9 cellular contexts compared by ENCODE assay signal in genomic region chr3:101829066-101829830, GRCh38. TPM values are rescaled to one million over a fixed set of nuclear protein-coding genes. Genes with fewer than 3 reads are reported as not detected.
DNase-seq lines count a peak whose midpoint lies in the region; ATAC-seq and TF ChIP-seq lines count a peak whose summit lies in the region.
"Had no signal": no experiment of that assay in that cellular context is flagged by ENCODE, and none has a peak within 500 bp of the region (broad histone marks: within the 10 kb centered on the region; RNA-seq: fewer than 3 reads in every experiment).

No MANE protein-coding gene starts in this region.

- no peaks in the 10 kb centered on the region for H3K9me3 ChIP-seq in duodenal mucosa (ENCODE audit: control insufficient read depth in 1 of 2, low read length in 2 of 2)
- H3K9me3 ChIP-seq in upper lobe of left lung, result no peaks in the 10 kb centered on the region

- H3K9me3 Mint-ChIP-seq in naive thymus-derived CD8-positive, alpha-beta T cell, result no peaks in the 10 kb centered on the region

- TF ChIP-seq POLR2A in upper lobe of left lung (IDR thresholded peaks at IDR 0.05), result peak in 1 of 4 donors; percentile 34

- H3K4me3 Mint-ChIP-seq in naive thymus-derived CD8-positive, alpha-beta T cell, result peak overlapping the region; percentile 49 to 98 (median 95)

- TF ChIP-seq CTCF in upper lobe of left lung (IDR thresholded peaks at IDR 0.05), result no peak

- H3K27me3 Mint-ChIP-seq in naive thymus-derived CD8-positive, alpha-beta T cell, result no peaks in the 10 kb centered on the region

- H3K9ac ChIP-seq in duodenal mucosa (ENCODE audit: low read depth in 1 of 2, low read length in 2 of 2), result peak overlapping the region; percentile 28 to 65

- DNase-seq in DMS 273 (lab: John Stamatoyannopoulos, UW; ENCODE audit: unreplicated experiment) (peak; percentile 16), DMS 273 treated with DMSO at 0.1 percent for 48 hours (lab: John Stamatoyannopoulos, UW) (no peak), upper lobe of left lung (peak in 1 of 2 donors; percentile 67), NCI-H2107 treated with DMSO at 0.1 percent for 48 hours (lab: John Stamatoyannopoulos, UW; ENCODE audit: unreplicated experiment) (no peak)
- DNase-seq in naive thymus-derived CD8-positive, alpha-beta T cell, result peak in 7 of 10 donors; percentile 6 to 68 (median 21)

- H3K4me1 ChIP-seq in duodenal mucosa (ENCODE audit: control insufficient read depth in 1 of 2, insufficient read depth in 2 of 2, low read length in 2 of 2) (peaks cover 33 to 37% of the 10 kb centered on the region in 2 donors), upper lobe of left lung (peaks cover 32 to 42% (median 38%) of the 10 kb centered on the region in 4 donors)

- H3K36me3 ChIP-seq in duodenal mucosa (ENCODE audit: control insufficient read depth in 1 of 2, insufficient read depth in 2 of 2, low read length in 2 of 2) (no peaks in the 10 kb centered on the region), upper lobe of left lung (no peaks in the 10 kb centered on the region)

- peak overlapping the region; percentile 88 to 99 (median 98) for H3K27ac Mint-ChIP-seq in naive thymus-derived CD8-positive, alpha-beta T cell

- WGBS in upper lobe of left lung, 2 donors, result 16 to 26% methylated on average over 8 of the region's 8 CpGs

- H3K27ac ChIP-seq in duodenal mucosa (ENCODE audit: low read depth, low read length) (peak overlapping the region; percentile 63), upper lobe of left lung (peak overlapping the region; percentile 83 to 94 (median 92))
- H3K27ac ChIP-seq: 22Rv1 had no signal

- peaks cover 0 to 3% (median 0%) of the 10 kb centered on the region in 3 donors for H3K36me3 Mint-ChIP-seq in naive thymus-derived CD8-positive, alpha-beta T cell

- peak overlapping the region; percentile 69 to 89 for H3K4me3 ChIP-seq in duodenal mucosa (ENCODE audit: low read depth in 1 of 2, low read length in 2 of 2)
- peak overlapping the region in 2 of 4 donors; percentile 53 to 58 for H3K4me3 ChIP-seq in upper lobe of left lung

- peak; percentile 42 for ATAC-seq in HG03097 (IDR thresholded peaks at IDR 0.05; ENCODE audit: low FRiP score, unreplicated experiment)
- ATAC-seq in activated CD4-positive, CD25-positive, alpha-beta regulatory T cell treated with anti-CD3 and anti-CD28 coated beads, Interleukin-2, amount 50 U/mL, for 24 hours, result peak; percentile 61 to 64
- ATAC-seq in naive thymus-derived CD8-positive, alpha-beta T cell, result peak; percentile 32 to 43
- peak; percentile 82 to 90 for ATAC-seq in upper lobe of left lung (ENCODE audit: low FRiP score in 2 of 2)

- H3K4me1 Mint-ChIP-seq in naive thymus-derived CD8-positive, alpha-beta T cell, result peaks cover 21 to 75% (median 70%) of the 10 kb centered on the region in 4 donors

- no peak for TF ChIP-seq EP300 in upper lobe of left lung (IDR thresholded peaks at IDR 0.05)

- POLR2A ChIA-PET in naive thymus-derived CD8-positive, alpha-beta T cell (lab: Charles Lee), result interaction anchor here (0.9 to 6.3 kb wide), 3 partner anchors 12 to 21 kb away, joined by 3 to 98 read pairs (median 3); partner anchors contain the start of gene NFKBIZ

- H3K27me3 ChIP-seq in duodenal mucosa (ENCODE audit: control insufficient read depth in 1 of 2, insufficient read depth in 2 of 2, low read length in 2 of 2) (no peaks in the 10 kb centered on the region), upper lobe of left lung (no peaks in the 10 kb centered on the region)

RNA-seq across cellular contexts. Expression of gene NFKBIZ, which starts 20.1 kb away (rescaled TPM):
- total RNA-seq in naive thymus-derived CD8-positive, alpha-beta T cell, result 100 to 1,000 TPM; 148 to 151 TPM
- polyA plus RNA-seq in naive thymus-derived CD8-positive, alpha-beta T cell, result 10 to 100 TPM in 2 of 3 donors, 1 to 10 TPM in 1; 9.3 to 23.6 (median 20.2) TPM
- total RNA-seq in upper lobe of left lung, result 100 to 1,000 TPM in 3 of 6 donors, 10 to 100 TPM in 3; 76.1 to 270 (median 106) TPM

RNA-seq across cellular contexts. Expression of gene NXPE3, which starts 50.2 kb away (rescaled TPM):
- 10 to 100 TPM; 38.3 to 40.0 TPM for total RNA-seq in naive thymus-derived CD8-positive, alpha-beta T cell
- 10 to 100 TPM; 32.5 to 61.0 (median 50.2) TPM for polyA plus RNA-seq in naive thymus-derived CD8-positive, alpha-beta T cell
- 10 to 100 TPM in 5 of 6 donors, 1 to 10 TPM in 1; 7.2 to 16.8 (median 15.5) TPM for total RNA-seq in upper lobe of left lung

Comparison
In these comparisons a context has a peak if more than half of its experiments do, and no peak if none do; other contexts are left out.
1. DNase-seq: peak in DMS 273 (single experiment) and naive thymus-derived CD8-positive, alpha-beta T cell (7 of 10); none in DMS 273 treated with DMSO at 0.1 percent for 48 hours (single experiment) and NCI-H2107 treated with DMSO at 0.1 percent for 48 hours (single experiment).
2. Peak in every context shown above with its lines, with median percentiles within 50 percentile points of each other: ATAC-seq.